ENCODE assay signal across 8 cellular contexts in genomic region chr5:176608937-176609723, GRCh38. TPM values are rescaled to one million over a fixed set of nuclear protein-coding genes. Genes with fewer than 3 reads are reported as not detected.
DNase-seq lines count a peak whose midpoint lies in the region; ATAC-seq and TF ChIP-seq lines count a peak whose summit lies in the region.

No MANE protein-coding gene starts in this region.

- H3K9me3 ChIP-seq in A673 (ENCODE audit: low read depth, low read length, poor library complexity, severe bottlenecking) (no peaks in the 10 kb centered on the region), iPS-20b (ENCODE audit: insufficient read depth, low read depth, low read length) (no peaks in the 10 kb centered on the region), suprapubic skin (no peaks in the 10 kb centered on the region)

- H3K36me3 Mint-ChIP-seq in activated T-helper 2 cell treated with anti-CD3 and anti-CD28 coated beads, Interferon-gamma antibody, Interleukin-2, Interleukin-4, amounts not matched to agents 10 μg/mL and 5 μg/mL and 100 μg/mL, durations not matched to agents 14 hours and 24 hours and 36 hours (ENCODE audit: low read depth) = no peaks in the 10 kb centered on the region

- POLR2A ChIA-PET in A673 (lab: Charles Lee; ENCODE audit: low non-redundant PET) = no interaction called here

- H3K4me3 Mint-ChIP-seq in activated T-helper 2 cell treated with anti-CD3 and anti-CD28 coated beads, Interferon-gamma antibody, Interleukin-2, Interleukin-4, amounts not matched to agents 10 μg/mL and 5 μg/mL and 100 μg/mL, durations not matched to agents 14 hours and 24 hours and 36 hours (ENCODE audit: low read depth) = peak overlapping the region; percentile 92

- peak overlapping the region; percentile 75 for H3K9ac ChIP-seq in iPS-20b (ENCODE audit: low read depth, low read length)

- H3K27ac ChIP-seq in A673 (ENCODE audit: low read depth, low read length, poor library complexity, severe bottlenecking) (no peak overlapping the region), iPS-20b (ENCODE audit: low read length) (no peak overlapping the region), suprapubic skin (no peak overlapping the region)

- TF ChIP-seq EP300 in suprapubic skin (IDR thresholded peaks at IDR 0.05) = no peak

- peak; percentile 32 for DNase-seq in A673 (ENCODE audit: low spot score)
- DNase-seq in activated T-helper 2 cell treated with anti-CD3 and anti-CD28 coated beads, Interferon-gamma antibody, Interleukin-2, Interleukin-4, amounts not matched to agents 10 μg/mL and 5 μg/mL and 100 μg/mL, durations not matched to agents 14 hours and 24 hours and 36 hours (ENCODE audit: low spot score) = no peak
- DNase-seq in suprapubic skin (ENCODE audit: low spot score in 2 of 2) = no peak
- DNase-seq in NCI-H128 (lab: John Stamatoyannopoulos, UW; ENCODE audit: unreplicated experiment) = no peak

- TF ChIP-seq POLR2A in suprapubic skin (IDR thresholded peaks at IDR 0.05) = no peak

- BruUV-seq in A673 (replicated peaks; lab: Mats Ljungman, UMichigan) = no TSS peak

- no peaks in the 10 kb centered on the region for H3K9me3 Mint-ChIP-seq in activated T-helper 2 cell treated with anti-CD3 and anti-CD28 coated beads, Interferon-gamma antibody, Interleukin-2, Interleukin-4, amounts not matched to agents 10 μg/mL and 5 μg/mL and 100 μg/mL, durations not matched to agents 14 hours and 24 hours and 36 hours

- CTCF ChIA-PET in A673 (lab: Charles Lee) = no interaction called here

- peak overlapping the region; percentile 53 for H3K4me3 ChIP-seq in A673 (ENCODE audit: low read depth, low read length, poor library complexity, severe bottlenecking)
- peak overlapping the region; percentile 74 for H3K4me3 ChIP-seq in iPS-20b (ENCODE audit: low read length)
- H3K4me3 ChIP-seq in suprapubic skin = peak overlapping the region; percentile 55

- H3K4me1 Mint-ChIP-seq in activated T-helper 2 cell treated with anti-CD3 and anti-CD28 coated beads, Interferon-gamma antibody, Interleukin-2, Interleukin-4, amounts not matched to agents 10 μg/mL and 5 μg/mL and 100 μg/mL, durations not matched to agents 14 hours and 24 hours and 36 hours (ENCODE audit: low read depth) = peaks cover 13% of the 10 kb centered on the region

- 46% methylated on average over 23 of the region's 46 CpGs for WGBS in suprapubic skin

- no peak for TF ChIP-seq CTCF in A673 (conservative IDR thresholded peaks at IDR 0.05; ENCODE audit: low read depth, low read length)
- TF ChIP-seq CTCF in suprapubic skin (IDR thresholded peaks at IDR 0.05) = no peak

- ATAC-seq in GM18519 (IDR thresholded peaks at IDR 0.05; ENCODE audit: low FRiP score, unreplicated experiment) (peak; percentile 11), HG03520 (IDR thresholded peaks at IDR 0.05; ENCODE audit: unreplicated experiment) (peak; percentile 26), GM18520 (IDR thresholded peaks at IDR 0.05; ENCODE audit: unreplicated experiment) (no peak)

- H3K27me3 Mint-ChIP-seq in activated T-helper 2 cell treated with anti-CD3 and anti-CD28 coated beads, Interferon-gamma antibody, Interleukin-2, Interleukin-4, amounts not matched to agents 10 μg/mL and 5 μg/mL and 100 μg/mL, durations not matched to agents 14 hours and 24 hours and 36 hours (ENCODE audit: low read depth) = peaks cover 32% of the 10 kb centered on the region

- intact Hi-C loops in A673 (cut with micrococcal nuclease; ENCODE audit: unreplicated experiment) = no loop called here
- intact Hi-C loops in activated T-helper 2 cell treated with anti-CD3 and anti-CD28 coated beads, Interferon-gamma antibody, Interleukin-2, Interleukin-4, amounts not matched to agents 10 μg/mL and 5 μg/mL and 100 μg/mL, durations not matched to agents 14 hours and 24 hours and 36 hours (cut with micrococcal nuclease) = no loop called here

- H3K27ac Mint-ChIP-seq in activated T-helper 2 cell treated with anti-CD3 and anti-CD28 coated beads, Interferon-gamma antibody, Interleukin-2, Interleukin-4, amounts not matched to agents 10 μg/mL and 5 μg/mL and 100 μg/mL, durations not matched to agents 14 hours and 24 hours and 36 hours = peak overlapping the region; percentile 76

- peaks cover 9% of the 10 kb centered on the region for H3K4me1 ChIP-seq in A673 (ENCODE audit: insufficient read depth, low read length, poor library complexity, severe bottlenecking)
- H3K4me1 ChIP-seq in iPS-20b (ENCODE audit: insufficient read depth, low read length) = peaks cover 9% of the 10 kb centered on the region; the same call in 1 of the 2 replicates
- H3K4me1 ChIP-seq in suprapubic skin = peaks cover 17% of the 10 kb centered on the region

- no peaks in the 10 kb centered on the region for H3K27me3 ChIP-seq in A673 (replicated peaks; ENCODE audit: insufficient read depth, low read depth, low read length, poor library complexity)
- H3K27me3 ChIP-seq in iPS-20b (ENCODE audit: insufficient read depth, low read length) = peaks cover 39% of the 10 kb centered on the region
- H3K27me3 ChIP-seq in suprapubic skin = peaks cover 33% of the 10 kb centered on the region

- H3K36me3 ChIP-seq in A673 (ENCODE audit: insufficient read depth, low read length, poor library complexity, severe bottlenecking) (no peaks in the 10 kb centered on the region), iPS-20b (ENCODE audit: insufficient read depth, low read depth, low read length) (no peaks in the 10 kb centered on the region), suprapubic skin (no peaks in the 10 kb centered on the region)

RNA-seq across cellular contexts. Expression of gene GPRIN1, which starts 0.8 kb away (rescaled TPM):
- 16.7 and 18.9 TPM in 2 replicates for total RNA-seq in A673 (2021)
- 3.0 and 3.6 TPM in 2 replicates for total RNA-seq in activated T-helper 2 cell treated with anti-CD3 and anti-CD28 coated beads, Interferon-gamma antibody, Interleukin-2, Interleukin-4, amounts not matched to agents 10 μg/mL and 5 μg/mL and 100 μg/mL, durations not matched to agents 14 hours and 24 hours and 36 hours
- total RNA-seq in suprapubic skin = 1 to 10 TPM in 3 of 4 donors, under 1 TPM in 1; 0.24 to 2.8 (median 1.5) TPM

RNA-seq across cellular contexts. Expression of gene SNCB, which starts 21.2 kb away (rescaled TPM):
- not detected in 2 replicates for total RNA-seq in A673 (2021)
- total RNA-seq in activated T-helper 2 cell treated with anti-CD3 and anti-CD28 coated beads, Interferon-gamma antibody, Interleukin-2, Interleukin-4, amounts not matched to agents 10 μg/mL and 5 μg/mL and 100 μg/mL, durations not matched to agents 14 hours and 24 hours and 36 hours = not detected in 2 replicates
- total RNA-seq in suprapubic skin = not detected

RNA-seq across cellular contexts. Expression of gene EIF4E1B, which starts 21.3 kb away (rescaled TPM):
- total RNA-seq in A673 (2021) (not detected in 2 replicates), suprapubic skin (not detected)
- not detected in 2 replicates for total RNA-seq in activated T-helper 2 cell treated with anti-CD3 and anti-CD28 coated beads, Interferon-gamma antibody, Interleukin-2, Interleukin-4, amounts not matched to agents 10 μg/mL and 5 μg/mL and 100 μg/mL, durations not matched to agents 14 hours and 24 hours and 36 hours

RNA-seq across cellular contexts. Expression of gene TSPAN17, which starts 38.2 kb away (rescaled TPM):
- 23.3 and 27.8 TPM in 2 replicates for total RNA-seq in A673 (2021)
- total RNA-seq in activated T-helper 2 cell treated with anti-CD3 and anti-CD28 coated beads, Interferon-gamma antibody, Interleukin-2, Interleukin-4, amounts not matched to agents 10 μg/mL and 5 μg/mL and 100 μg/mL, durations not matched to agents 14 hours and 24 hours and 36 hours = 32.7 and 33.9 TPM in 2 replicates
- 10 to 100 TPM; 14.6 to 22.3 (median 17.7) TPM for total RNA-seq in suprapubic skin

RNA-seq across cellular contexts. Expression of gene CDHR2, which starts 60.0 kb away (rescaled TPM):
- 0.35 TPM in 1 of 2 replicates, not detected in the other for total RNA-seq in A673 (2021)
- total RNA-seq in activated T-helper 2 cell treated with anti-CD3 and anti-CD28 coated beads, Interferon-gamma antibody, Interleukin-2, Interleukin-4, amounts not matched to agents 10 μg/mL and 5 μg/mL and 100 μg/mL, durations not matched to agents 14 hours and 24 hours and 36 hours = 0.30 and 0.64 TPM in 2 replicates
- total RNA-seq in suprapubic skin = under 1 TPM in 2 of 4 donors, not detected in 2; 0.10 to 0.23 TPM
